8 cellular contexts compared by ENCODE assay signal in the genomic region with DNA sequence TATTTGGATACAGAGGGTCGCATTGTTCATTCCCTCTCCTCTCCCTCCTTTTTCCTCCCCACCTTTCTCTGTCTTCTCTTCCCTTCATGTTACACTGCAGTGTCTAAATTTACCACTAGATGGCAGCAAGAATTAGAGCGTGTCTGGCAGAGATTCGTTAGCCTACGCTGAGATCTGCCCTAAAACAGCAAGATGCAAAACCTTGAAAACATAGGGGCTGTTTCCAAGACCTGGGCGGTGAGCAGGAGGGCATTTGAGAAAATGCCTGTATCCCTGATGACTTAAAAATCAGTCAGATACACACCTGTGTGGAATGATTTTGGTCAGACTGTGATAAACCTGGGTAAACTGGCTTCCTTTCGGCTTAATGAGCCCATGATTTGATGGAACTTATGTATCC.
DNase-seq lines count a peak whose midpoint lies in the region; ATAC-seq, FAIRE-seq and TF ChIP-seq lines count a peak whose summit lies in the region.

No MANE protein-coding gene starts in this region.

- peak; percentile 40 to 83 for DNase-seq in SJCRH30
- peak; percentile 19 for DNase-seq in astrocyte (ENCODE audit: low read depth)
- peak; percentile 42 for DNase-seq in iPS DF 19.7 (ENCODE audit: low read depth, low spot score)
- DNase-seq in smooth muscle cell (lab: John Stamatoyannopoulos, UW; ENCODE audit: unreplicated experiment) = no peak

- H3K36me3 ChIP-seq in Loucy (ENCODE audit: insufficient read depth, low read length) (no peaks in the 10 kb centered on the region), SJCRH30 (no peaks in the 10 kb centered on the region), astrocyte (ENCODE audit: insufficient read depth, low read length) (no peaks in the 10 kb centered on the region), smooth muscle cell (ENCODE audit: low read depth) (no peaks in the 10 kb centered on the region)

- H3K9ac ChIP-seq in Loucy (ENCODE audit: low read depth, low read length, poor library complexity, severe bottlenecking) = no peak overlapping the region
- no peak overlapping the region for H3K9ac ChIP-seq in astrocyte (ENCODE audit: low read length)
- no peak overlapping the region for H3K9ac ChIP-seq in smooth muscle cell (ENCODE audit: low read depth)

- H3K4me3 Mint-ChIP-seq in astrocyte (ENCODE audit: unreplicated experiment) = no peak overlapping the region

- H3K9me3 ChIP-seq in Loucy (ENCODE audit: insufficient read depth, low read depth, low read length) (no peaks in the 10 kb centered on the region), SJCRH30 (replicated peaks) (no peaks in the 10 kb centered on the region), astrocyte (ENCODE audit: insufficient read depth, low read depth, low read length) (no peaks in the 10 kb centered on the region), smooth muscle cell (replicated peaks; ENCODE audit: low read depth) (no peaks in the 10 kb centered on the region)

- H3K4me2 ChIP-seq in Loucy (ENCODE audit: low read depth, low read length, poor library complexity, severe bottlenecking) = no peak overlapping the region
- no peak overlapping the region for H3K4me2 ChIP-seq in astrocyte (ENCODE audit: low read length)
- H3K4me2 ChIP-seq in smooth muscle cell = peak overlapping the region; percentile 48

- H3K4me3 ChIP-seq in Loucy (ENCODE audit: low read length, poor library complexity, severe bottlenecking) (no peak overlapping the region), SJCRH30 (no peak overlapping the region), astrocyte (ENCODE audit: insufficient read depth, low read depth, low read length) (no peak overlapping the region), smooth muscle cell (no peak overlapping the region)

- H3K9me2 ChIP-seq in Loucy (replicated peaks; ENCODE audit: low read depth, low read length) = no peaks in the 10 kb centered on the region

- H3K27ac ChIP-seq in SJCRH30 = no peak overlapping the region
- H3K27ac ChIP-seq in astrocyte (ENCODE audit: low read depth, low read length) = no peak overlapping the region
- H3K27ac ChIP-seq in smooth muscle cell (ENCODE audit: low read depth) = no peak overlapping the region

- H2AFZ ChIP-seq in Loucy (ENCODE audit: low read length) = no peak overlapping the region
- no peak overlapping the region for H2AFZ ChIP-seq in astrocyte (ENCODE audit: low read depth, low read length)
- peak overlapping the region; percentile 50 for H2AFZ ChIP-seq in smooth muscle cell (ENCODE audit: low read depth)

- H3K27me3 ChIP-seq in Loucy (ENCODE audit: insufficient read depth, low read length, poor library complexity, severe bottlenecking) (no peaks in the 10 kb centered on the region), SJCRH30 (no peaks in the 10 kb centered on the region), astrocyte (ENCODE audit: insufficient read depth, low read length) (no peaks in the 10 kb centered on the region), smooth muscle cell (ENCODE audit: low read depth) (no peaks in the 10 kb centered on the region)

- TF ChIP-seq CTCF in Loucy (conservative IDR thresholded peaks at IDR 0.05; ENCODE audit: low read length) (peak; percentile 97), astrocyte (IDR thresholded peaks at IDR 0.05; ENCODE audit: insufficient read depth, low read depth, low read length) (peak; percentile 86), smooth muscle cell (IDR thresholded peaks at IDR 0.05; ENCODE audit: borderline replicate concordance, insufficient read depth, poor library complexity, severe bottlenecking) (peak; percentile 89)

- ATAC-seq in GM21825 (IDR thresholded peaks at IDR 0.05; ENCODE audit: unreplicated experiment) = peak; percentile 60
- no peak for ATAC-seq in GM21786 (IDR thresholded peaks at IDR 0.05; ENCODE audit: unreplicated experiment)

- H3K27ac Mint-ChIP-seq in astrocyte (ENCODE audit: unreplicated experiment) = no peak overlapping the region

- H3K4me1 ChIP-seq in Loucy (ENCODE audit: insufficient read depth, low read length, poor library complexity, severe bottlenecking) = no peaks in the 10 kb centered on the region
- H3K4me1 ChIP-seq in SJCRH30 = no peaks in the 10 kb centered on the region
- H3K4me1 ChIP-seq in astrocyte (ENCODE audit: insufficient read depth, low read length) = no peaks in the 10 kb centered on the region
- no peaks in the 10 kb centered on the region for H3K4me1 ChIP-seq in smooth muscle cell (ENCODE audit: low read depth)

- H3F3A ChIP-seq in Loucy (ENCODE audit: low read depth) = no peaks in the 10 kb centered on the region
- no peaks in the 10 kb centered on the region for H3F3A ChIP-seq in smooth muscle cell (ENCODE audit: low read depth)

- H3K9me3 Mint-ChIP-seq in astrocyte (ENCODE audit: unreplicated experiment) = no peaks in the 10 kb centered on the region

- H3K79me2 ChIP-seq in Loucy (ENCODE audit: insufficient read depth, low read length) (no peaks in the 10 kb centered on the region), astrocyte (ENCODE audit: insufficient read depth, low read length) (no peaks in the 10 kb centered on the region), smooth muscle cell (ENCODE audit: low read depth) (no peaks in the 10 kb centered on the region)

- no peaks in the 10 kb centered on the region for H3K4me1 Mint-ChIP-seq in astrocyte (ENCODE audit: low read depth, unreplicated experiment)

- H3K36me3 Mint-ChIP-seq in astrocyte (ENCODE audit: low read depth, unreplicated experiment) = peaks cover 2% of the 10 kb centered on the region

- FAIRE-seq in G401.6 (lab: Jason Lieb, UNC) = peak; percentile 80
- FAIRE-seq in astrocyte (lab: Jason Lieb, UNC) = peak; percentile 29

- WGBS in smooth muscle cell (ENCODE audit: low lambda C conversion rate) = 17% methylated on average over 6 of the region's 6 CpGs

- no peaks in the 10 kb centered on the region for H4K20me1 ChIP-seq in Loucy (ENCODE audit: insufficient read depth, low read length, poor library complexity, severe bottlenecking)
- no peaks in the 10 kb centered on the region for H4K20me1 ChIP-seq in astrocyte (ENCODE audit: insufficient read depth, low read length)
- no peaks in the 10 kb centered on the region for H4K20me1 ChIP-seq in smooth muscle cell (ENCODE audit: low read depth)

- peaks cover 3% of the 10 kb centered on the region for H3K27me3 Mint-ChIP-seq in astrocyte (ENCODE audit: low read depth, unreplicated experiment)
